ENCODE assay signal across 12 cellular contexts in genomic region chr15:92910451-92910850, GRCh38. TPM values are rescaled to one million over a fixed set of nuclear protein-coding genes. Genes with fewer than 3 reads are reported as not detected.
DNase-seq lines count a peak whose midpoint lies in the region; ATAC-seq, FAIRE-seq and TF ChIP-seq lines count a peak whose summit lies in the region.
"Had no signal": no experiment of that assay in that cellular context is flagged by ENCODE, and none has a peak within 500 bp of the region (broad histone marks: within the 10 kb centered on the region; RNA-seq: fewer than 3 reads in every experiment).

No MANE protein-coding gene starts in this region.

- H3K9me3 Mint-ChIP-seq in dendritic cell treated with granulocyte-macrophage colony-stimulating factor and Interleukin-4, amounts not matched to agents 40 ng/mL and 50 ng/mL, for 4 days: no peaks in the 10 kb centered on the region
- peaks cover 15% of the 10 kb centered on the region for H3K9me3 Mint-ChIP-seq in neural progenitor cell

- H3K79me1 ChIP-seq in IMR-90 (ENCODE audit: low read depth in 1 of 2, low read length in 2 of 2): peaks cover 0 to 29% of the 10 kb centered on the region in 2 experiments; a peak in 2 of 4 replicates

- H3K36me3 ChIP-seq in A673 (ENCODE audit: insufficient read depth, low read length, poor library complexity, severe bottlenecking): peaks cover 11% of the 10 kb centered on the region
- H3K36me3 ChIP-seq in IMR-90 (ENCODE audit: control insufficient read depth, insufficient read depth, low read length): peaks cover 22% of the 10 kb centered on the region
- H3K36me3 ChIP-seq in neural progenitor cell: no peaks in the 10 kb centered on the region
- H3K36me3 ChIP-seq in body of pancreas (replicated peaks in 1 of 2; ENCODE audit: insufficient read depth in 1 of 2, low read depth in 2 of 2): no peaks in the 10 kb centered on the region

- H3K9me1 ChIP-seq in IMR-90 (ENCODE audit: insufficient read depth, low read length): peaks cover 8% of the 10 kb centered on the region

- H4K8ac ChIP-seq in IMR-90 (ENCODE audit: low read depth in 2 of 2, low read length in 2 of 2): peak overlapping the region in 1 of 2 experiments; percentile 2; a peak in 1 of 4 replicates

- H3K18ac ChIP-seq in IMR-90 (ENCODE audit: low read depth, low read length): no peak overlapping the region

- peak overlapping the region; percentile 30 for H3K27ac ChIP-seq in A673 (ENCODE audit: low read depth, low read length, poor library complexity, severe bottlenecking)
- H3K27ac ChIP-seq in IMR-90 (ENCODE audit: insufficient read depth, low read length): peak overlapping the region; percentile 32; the same call in 1 of the 2 replicates
- H3K27ac ChIP-seq in neural progenitor cell: no peak overlapping the region
- H3K27ac ChIP-seq in body of pancreas: peak overlapping the region in 2 of 4 donors; percentile 6 to 98

- H2BK5ac ChIP-seq in IMR-90 (ENCODE audit: low read depth, low read length, poor library complexity, severe bottlenecking): peak overlapping the region; percentile 18

- H3K27me3 Mint-ChIP-seq in dendritic cell treated with granulocyte-macrophage colony-stimulating factor and Interleukin-4, amounts not matched to agents 40 ng/mL and 50 ng/mL, for 4 days: no peaks in the 10 kb centered on the region
- H3K27me3 Mint-ChIP-seq in neural progenitor cell (ENCODE audit: insufficient read depth, low read depth): peaks cover 2% of the 10 kb centered on the region

- dilution Hi-C loops in IMR-90 (cut with HindIII; ENCODE audit: low sequenced_read_pairs, unreplicated experiment): no loop called here

- H4K91ac ChIP-seq in IMR-90 (ENCODE audit: insufficient read depth, low read depth, low read length): no peak overlapping the region

- H3F3A ChIP-seq in neural progenitor cell (ENCODE audit: low read depth): peaks cover 92% of the 10 kb centered on the region

- intact Hi-C loops in A673 (cut with micrococcal nuclease; ENCODE audit: unreplicated experiment) (no loop called here), IMR-90 (cut with micrococcal nuclease) (loop anchor here (10.0 kb wide), 1 partner anchor 176 kb away; no protein-coding TSS in a partner anchor), body of pancreas (cut with DNase I) (no loop called here)
- intact Hi-C loops in dendritic cell treated with granulocyte-macrophage colony-stimulating factor and Interleukin-4, amounts not matched to agents 40 ng/mL and 50 ng/mL, for 4 days (cut with micrococcal nuclease): no loop called here

- H2BK120ac ChIP-seq in IMR-90 (ENCODE audit: low read depth, low read length): no peak overlapping the region

- peak overlapping the region; percentile 61 for H3K14ac ChIP-seq in IMR-90 (replicated peaks; ENCODE audit: low read depth, low read length)

- H3K4me2 ChIP-seq in IMR-90 (ENCODE audit: low read depth, low read length) (no peak overlapping the region), neural progenitor cell (no peak overlapping the region)

- H3K36me3 Mint-ChIP-seq in dendritic cell treated with granulocyte-macrophage colony-stimulating factor and Interleukin-4, amounts not matched to agents 40 ng/mL and 50 ng/mL, for 4 days (ENCODE audit: low read depth): peaks cover 70% of the 10 kb centered on the region
- H3K36me3 Mint-ChIP-seq in neural progenitor cell: peaks cover 60% of the 10 kb centered on the region

- POLR2A ChIA-PET in A673 (lab: Charles Lee; ENCODE audit: low non-redundant PET) (no interaction called here), IMR-90 (lab: Charles Lee; ENCODE audit: unreplicated experiment) (no interaction called here)

- H2AK9ac ChIP-seq in IMR-90 (replicated peaks; ENCODE audit: low read depth, low read length, poor library complexity): no peak overlapping the region

- peaks cover 100% of the 10 kb centered on the region for H3K79me2 ChIP-seq in neural progenitor cell (ENCODE audit: low read depth)

- H3K56ac ChIP-seq in IMR-90 (ENCODE audit: extremely low read depth, insufficient read depth, low read length): no peak overlapping the region

- H4K5ac ChIP-seq in IMR-90 (ENCODE audit: low read depth, low read length): no peak overlapping the region

- WGBS in IMR-90 (ENCODE audit: extremely low coverage in 2 of 2, insufficient read length in 1 of 2), 2 experiments: no CpG with 5 or more reads among the region's 13 CpGs
- 83 to 90% methylated on average over 13 of the region's 13 CpGs for WGBS in body of pancreas, 2 donors

- H3K27ac Mint-ChIP-seq in dendritic cell treated with granulocyte-macrophage colony-stimulating factor and Interleukin-4, amounts not matched to agents 40 ng/mL and 50 ng/mL, for 4 days: peak overlapping the region; percentile 73
- peak overlapping the region; percentile 57 for H3K27ac Mint-ChIP-seq in neural progenitor cell

- no peaks in the 10 kb centered on the region for H3K9me3 ChIP-seq in A673 (ENCODE audit: low read depth, low read length, poor library complexity, severe bottlenecking)
- H3K9me3 ChIP-seq in IMR-90 (ENCODE audit: control insufficient read depth, insufficient read depth, low read length): no peaks in the 10 kb centered on the region
- no peaks in the 10 kb centered on the region for H3K9me3 ChIP-seq in neural progenitor cell (ENCODE audit: low read depth)
- H3K9me3 ChIP-seq in body of pancreas: no peaks in the 10 kb centered on the region

- H2BK20ac ChIP-seq in IMR-90 (ENCODE audit: low read depth, low read length): no peak overlapping the region

- FAIRE-seq in urothelium cell line (lab: Jason Lieb, UNC): no peak

- ATAC-seq in IMR-90 (ENCODE audit: low read depth) (no peak), GM21423 (IDR thresholded peaks at IDR 0.05; ENCODE audit: unreplicated experiment) (no peak), body of pancreas (no peak)

- no peak for TF ChIP-seq RAD21 in IMR-90 (IDR thresholded peaks at IDR 0.05; ENCODE audit: low read length)

- H3K9ac ChIP-seq in IMR-90 (ENCODE audit: low read depth, low read length) (no peak overlapping the region), neural progenitor cell (no peak overlapping the region)

- TF ChIP-seq CTCF in A673 (conservative IDR thresholded peaks at IDR 0.05; ENCODE audit: low read depth, low read length) (no peak), IMR-90 (conservative IDR thresholded peaks at IDR 0.05; ENCODE audit: low read depth, low read length) (no peak), neural progenitor cell (IDR thresholded peaks at IDR 0.05) (no peak), body of pancreas (IDR thresholded peaks at IDR 0.05) (no peak)

- peak overlapping the region; percentile 18; the same call in 1 of the 2 replicates for H3K23ac ChIP-seq in IMR-90 (ENCODE audit: low read depth, low read length)

- DNase-seq in A673 (ENCODE audit: low spot score) (no peak), IMR-90 (no peak), neural progenitor cell (ENCODE audit: low spot score) (no peak), body of pancreas (no peak), middle frontal gyrus (ENCODE audit: extremely low spot score, low spot score) (no peak), urothelium cell line (ENCODE audit: low spot score) (no peak)
- DNase-seq: amniotic stem cell, DMS53, foreskin melanocyte, NCI-H446 had no signal

- CTCF ChIA-PET in A673 (lab: Charles Lee) (no interaction called here), IMR-90 (lab: Yijun Ruan, JAX) (no interaction called here)

- H2AFZ ChIP-seq in IMR-90 (replicated peaks; ENCODE audit: low read length, poor library complexity) (no peak overlapping the region), neural progenitor cell (replicated peaks) (no peak overlapping the region)

- TF ChIP-seq POLR2A in IMR-90 (IDR thresholded peaks at IDR 0.05; ENCODE audit: low read depth, low read length): no peak
- no peak for TF ChIP-seq POLR2A in body of pancreas (IDR thresholded peaks at IDR 0.05)

- H3K4me3 Mint-ChIP-seq in dendritic cell treated with granulocyte-macrophage colony-stimulating factor and Interleukin-4, amounts not matched to agents 40 ng/mL and 50 ng/mL, for 4 days: peak overlapping the region; percentile 46
- no peak overlapping the region for H3K4me3 Mint-ChIP-seq in neural progenitor cell

- peaks cover 93% of the 10 kb centered on the region for H3K4me1 Mint-ChIP-seq in dendritic cell treated with granulocyte-macrophage colony-stimulating factor and Interleukin-4, amounts not matched to agents 40 ng/mL and 50 ng/mL, for 4 days (ENCODE audit: low read depth)
- peaks cover 63% of the 10 kb centered on the region for H3K4me1 Mint-ChIP-seq in neural progenitor cell

- H4K20me1 ChIP-seq in IMR-90 (ENCODE audit: insufficient read depth, low read length) (peaks cover 72% of the 10 kb centered on the region), neural progenitor cell (ENCODE audit: low read depth) (peaks cover 84% of the 10 kb centered on the region)

- H3K4me1 ChIP-seq in A673 (ENCODE audit: insufficient read depth, low read length, poor library complexity, severe bottlenecking) (peaks cover 66% of the 10 kb centered on the region), IMR-90 (ENCODE audit: control insufficient read depth, insufficient read depth, low read length) (peaks cover 32% of the 10 kb centered on the region), neural progenitor cell (peaks cover 39% of the 10 kb centered on the region), body of pancreas (peaks cover 98% of the 10 kb centered on the region)

- in situ Hi-C loops in IMR-90 (cut with MboI; ENCODE audit: low sequenced_read_pairs): loop anchor here (5.0 kb wide), 1 partner anchor 108 kb away; no protein-coding TSS in a partner anchor

- peak overlapping the region; percentile 14; the same call in 1 of the 2 replicates for H3K4ac ChIP-seq in IMR-90 (ENCODE audit: low read depth, low read length)

- BruUV-seq in A673 (replicated peaks; lab: Mats Ljungman, UMichigan) (no TSS peak), IMR-90 (replicated peaks; lab: Mats Ljungman, UMichigan) (no TSS peak)

- no peak overlapping the region for H2BK15ac ChIP-seq in IMR-90 (ENCODE audit: low read depth, low read length)

- peak overlapping the region; percentile 22 for H2AK5ac ChIP-seq in IMR-90 (ENCODE audit: low read depth, low read length)

- H3K4me3 ChIP-seq in A673 (ENCODE audit: low read depth, low read length, poor library complexity, severe bottlenecking) (no peak overlapping the region), IMR-90 (ENCODE audit: insufficient read depth, low read depth, low read length) (no peak overlapping the region), neural progenitor cell (no peak overlapping the region), body of pancreas (no peak overlapping the region)

- H3K27me3 ChIP-seq in A673 (replicated peaks; ENCODE audit: insufficient read depth, low read depth, low read length, poor library complexity): no peaks in the 10 kb centered on the region
- H3K27me3 ChIP-seq in IMR-90 (ENCODE audit: control insufficient read depth, insufficient read depth, low read length): no peaks in the 10 kb centered on the region
- H3K27me3 ChIP-seq in neural progenitor cell: no peaks in the 10 kb centered on the region
- no peaks in the 10 kb centered on the region for H3K27me3 ChIP-seq in body of pancreas

TF ChIP-seq in IMR-90, 13 proteins besides CTCF, POLR2A, EP300 and RAD21 (continues in another document):
- TF ChIP-seq SMC3 (IDR thresholded peaks at IDR 0.05; ENCODE audit: low read depth, low read length): no peak

RNA-seq across cellular contexts. Expression of gene CHD2, which starts 10.3 kb away (rescaled TPM):
- total RNA-seq in A673 (2021): 75.7 and 78.0 TPM in 2 replicates
- total RNA-seq in IMR-90 (2012; rRNA removed): 64.7 and 71.4 TPM in 2 replicates
- polyA plus RNA-seq in IMR-90 (2012; rRNA removed): 37.8 and 44.9 TPM in 2 replicates
- polyA plus RNA-seq in IMR-90 (2012; cell fraction: cytosol; rRNA removed): 9.0 and 12.0 TPM in 2 replicates
- polyA plus RNA-seq in IMR-90 (2012; cell fraction: nucleus; rRNA removed; ENCODE audit: low replicate concordance): 54.1 and 206 TPM in 2 replicates
- total RNA-seq in neural progenitor cell (ENCODE audit: low replicate concordance): 77.6 and 128 TPM in 2 replicates
- 10 to 100 TPM; 63.9 to 70.0 TPM for total RNA-seq in body of pancreas
